In genomic region chr1:1086911-1087341, GRCh38 we compare ENCODE assay signal across 30 cellular contexts. TPM values are rescaled to one million over a fixed set of nuclear protein-coding genes. Genes with fewer than 3 reads are reported as not detected.
DNase-seq lines count a peak whose midpoint lies in the region; ATAC-seq and TF ChIP-seq lines count a peak whose summit lies in the region.
"Had no signal": no experiment of that assay in that cellular context is flagged by ENCODE, and none has a peak within 500 bp of the region (broad histone marks: within the 10 kb centered on the region; RNA-seq: fewer than 3 reads in every experiment).

No MANE protein-coding gene starts in this region.

- TF ChIP-seq CTCF in osteocyte (IDR thresholded peaks at IDR 0.05) (no peak), Calu3 (IDR thresholded peaks at IDR 0.05; ENCODE audit: unreplicated experiment) (no peak)
- no peak for TF ChIP-seq CTCF in CD8-positive, alpha-beta T cell (IDR thresholded peaks at IDR 0.05)

- no peaks in the 10 kb centered on the region for H3K9me3 ChIP-seq in CD8-positive, alpha-beta T cell (ENCODE audit: low read length)
- H3K9me3 ChIP-seq: colonic mucosa, left lung, suprapubic skin had no signal

- no peak overlapping the region for H3K4me3 ChIP-seq in CD8-positive, alpha-beta T cell (ENCODE audit: low read depth, low read length)
- H3K4me3 ChIP-seq: colonic mucosa, left lung, suprapubic skin had no signal

- POLR2A ChIA-PET in CD8-positive, alpha-beta T cell (lab: Charles Lee): no interaction called here

- no TSS peak for BruUV-seq in Calu3 (replicated peaks; lab: Mats Ljungman, UMichigan)

- no peaks in the 10 kb centered on the region for H3K9me3 Mint-ChIP-seq in osteocyte (ENCODE audit: unreplicated experiment)
- H3K9me3 Mint-ChIP-seq in CD8-positive, alpha-beta T cell: no peaks in the 10 kb centered on the region
- H3K9me3 Mint-ChIP-seq in Calu3 (ENCODE audit: low read depth, unreplicated experiment): no peaks in the 10 kb centered on the region
- H3K9me3 Mint-ChIP-seq: activated CD4-positive, alpha-beta memory T cell treated with anti-CD3 and anti-CD28 coated beads, Interleukin-2, amount 10 ng/mL, durations not matched to agents 7 days and 5 days; effector memory CD8-positive, alpha-beta T cell; mesothelial cell of epicardium; stimulated activated memory B cell treated with anti-CD40 and anti-IgM and Interleukin-4, amounts not matched to agents 10 μg/mL and 1 μg/mL and 100 μg/mL, for 72 hours; T-helper 2 cell treated with Interferon-gamma antibody and Interleukin-4, amounts not matched to agents 5 μg/mL and 100 μg/mL, for 36 hours had no signal

- H3K4me1 Mint-ChIP-seq in osteocyte (ENCODE audit: unreplicated experiment) (no peaks in the 10 kb centered on the region), Calu3 (ENCODE audit: low read depth, unreplicated experiment) (no peaks in the 10 kb centered on the region)
- no peaks in the 10 kb centered on the region for H3K4me1 Mint-ChIP-seq in CD8-positive, alpha-beta T cell (ENCODE audit: low read depth)
- H3K4me1 Mint-ChIP-seq: activated CD4-positive, alpha-beta memory T cell treated with anti-CD3 and anti-CD28 coated beads, Interleukin-2, amount 10 ng/mL, durations not matched to agents 7 days and 5 days; B cell; mesothelial cell of epicardium had no signal

- H3K27me3 ChIP-seq in CD8-positive, alpha-beta T cell (ENCODE audit: insufficient read depth, low read length): no peaks in the 10 kb centered on the region
- H3K27me3 ChIP-seq: colonic mucosa, left lung, suprapubic skin had no signal

- peak; percentile 49 for DNase-seq in cardiac septum (ENCODE audit: low spot score)
- DNase-seq in left ventricle myocardium superior: no peak
- DNase-seq in ecto neural progenitor cell (ENCODE audit: low spot score): peak; percentile 27
- peak; percentile 77 for DNase-seq in osteocyte (ENCODE audit: extremely low spot score, unreplicated experiment)
- DNase-seq in CD8-positive, alpha-beta T cell: no peak
- no peak for DNase-seq in C1 segment of cervical spinal cord (lab: John Stamatoyannopoulos, UW)
- no peak for DNase-seq in Calu3
- DNase-seq: ACHN; activated CD4-positive, alpha-beta memory T cell treated with anti-CD3 and anti-CD28 coated beads, Interleukin-2, amount 10 ng/mL, durations not matched to agents 7 days and 5 days; activated effector memory CD4-positive, alpha-beta T cell treated with Interleukin-2 at 50 U/mL for 16 hours; activated T-cell treated with anti-CD3 and anti-CD28 coated beads for 4 hours; colonic mucosa; DMS79; effector memory CD8-positive, alpha-beta T cell; hypothalamus; IMR-90; left lung; MV-4-11; NCI-H146; NCI-H226; SHP77 had no signal

- H3K4me1 ChIP-seq in CD8-positive, alpha-beta T cell (ENCODE audit: insufficient read depth, low read length): no peaks in the 10 kb centered on the region
- H3K4me1 ChIP-seq: colonic mucosa, left lung, suprapubic skin had no signal

- H3K36me3 ChIP-seq in CD8-positive, alpha-beta T cell (ENCODE audit: insufficient read depth, low read length): no peaks in the 10 kb centered on the region
- H3K36me3 ChIP-seq: colonic mucosa had no signal

- intact Hi-C loops in cardiac septum (cut with DNase I): no loop called here
- intact Hi-C loops in left ventricle myocardium superior (cut with micrococcal nuclease): no loop called here
- intact Hi-C loops in CD8-positive, alpha-beta T cell (cut with DNase I, micrococcal nuclease): no loop called here
- intact Hi-C loops in Calu3 (cut with micrococcal nuclease; ENCODE audit: unreplicated experiment): no loop called here

- H3K27ac ChIP-seq in CD8-positive, alpha-beta T cell (ENCODE audit: low read depth, low read length): no peak overlapping the region
- H3K27ac ChIP-seq: colonic mucosa, left lung, suprapubic skin had no signal

- no peak for ATAC-seq in left ventricle myocardium superior
- ATAC-seq in CD8-positive, alpha-beta T cell: no peak
- ATAC-seq: effector memory CD8-positive, alpha-beta T cell; left lung; stimulated activated memory B cell treated with anti-CD40 and anti-IgM and Interleukin-4, amounts not matched to agents 10 μg/mL and 1 μg/mL and 100 μg/mL, for 72 hours had no signal

- no peak overlapping the region for H3K4me3 Mint-ChIP-seq in osteocyte (ENCODE audit: unreplicated experiment)
- no peak overlapping the region for H3K4me3 Mint-ChIP-seq in CD8-positive, alpha-beta T cell
- H3K4me3 Mint-ChIP-seq in Calu3 (ENCODE audit: low read depth, unreplicated experiment): no peak overlapping the region
- H3K4me3 Mint-ChIP-seq: activated CD4-positive, alpha-beta memory T cell treated with anti-CD3 and anti-CD28 coated beads, Interleukin-2, amount 10 ng/mL, durations not matched to agents 7 days and 5 days; activated naive CD8-positive, alpha-beta T cell; B cell; effector memory CD8-positive, alpha-beta T cell; mesothelial cell of epicardium; stimulated activated memory B cell treated with anti-CD40 and anti-IgM and Interleukin-4, amounts not matched to agents 10 μg/mL and 1 μg/mL and 100 μg/mL, for 72 hours; T-helper 2 cell treated with Interferon-gamma antibody and Interleukin-4, amounts not matched to agents 5 μg/mL and 100 μg/mL, for 36 hours had no signal

- CTCF ChIA-PET in CD8-positive, alpha-beta T cell (lab: Charles Lee): no interaction called here
- CTCF ChIA-PET in Calu3 (lab: Charles Lee): no interaction called here

- peaks cover 3% of the 10 kb centered on the region for H3K36me3 Mint-ChIP-seq in osteocyte (ENCODE audit: unreplicated experiment)
- H3K36me3 Mint-ChIP-seq in CD8-positive, alpha-beta T cell: peaks cover 2% of the 10 kb centered on the region
- H3K36me3 Mint-ChIP-seq in Calu3 (ENCODE audit: insufficient read depth, unreplicated experiment): peaks cover 36% of the 10 kb centered on the region
- H3K36me3 Mint-ChIP-seq: activated naive CD8-positive, alpha-beta T cell had no signal

- no peaks in the 10 kb centered on the region for H3K27me3 Mint-ChIP-seq in osteocyte (ENCODE audit: unreplicated experiment)
- no peaks in the 10 kb centered on the region for H3K27me3 Mint-ChIP-seq in CD8-positive, alpha-beta T cell (ENCODE audit: low read depth)
- no peaks in the 10 kb centered on the region for H3K27me3 Mint-ChIP-seq in Calu3 (ENCODE audit: unreplicated experiment)
- H3K27me3 Mint-ChIP-seq: activated CD4-positive, alpha-beta memory T cell treated with anti-CD3 and anti-CD28 coated beads, Interleukin-2, amount 10 ng/mL, durations not matched to agents 7 days and 5 days; activated naive CD8-positive, alpha-beta T cell; B cell; effector memory CD8-positive, alpha-beta T cell; stimulated activated memory B cell treated with anti-CD40 and anti-IgM and Interleukin-4, amounts not matched to agents 10 μg/mL and 1 μg/mL and 100 μg/mL, for 72 hours had no signal

- H3K27ac Mint-ChIP-seq in osteocyte (ENCODE audit: unreplicated experiment) (no peak overlapping the region), Calu3 (ENCODE audit: unreplicated experiment) (no peak overlapping the region)
- no peak overlapping the region for H3K27ac Mint-ChIP-seq in CD8-positive, alpha-beta T cell
- H3K27ac Mint-ChIP-seq: activated CD4-positive, alpha-beta memory T cell treated with anti-CD3 and anti-CD28 coated beads, Interleukin-2, amount 10 ng/mL, durations not matched to agents 7 days and 5 days; activated naive CD8-positive, alpha-beta T cell; B cell; effector memory CD8-positive, alpha-beta T cell; mesothelial cell of epicardium; stimulated activated memory B cell treated with anti-CD40 and anti-IgM and Interleukin-4, amounts not matched to agents 10 μg/mL and 1 μg/mL and 100 μg/mL, for 72 hours; T-helper 2 cell treated with Interferon-gamma antibody and Interleukin-4, amounts not matched to agents 5 μg/mL and 100 μg/mL, for 36 hours had no signal

RNA-seq across cellular contexts. Expression of gene RNF223, which starts 12.8 kb away (rescaled TPM):
- total RNA-seq in cardiac septum (not detected), left ventricle myocardium superior (not detected), osteocyte (not detected in 2 replicates), Calu3 (2022) (5.0 and 5.6 TPM in 2 replicates)
- total RNA-seq in CD8-positive, alpha-beta T cell: not detected
- total RNA-seq: activated CD4-positive, alpha-beta memory T cell treated with anti-CD3 and anti-CD28 coated beads, Interleukin-2, amount 10 ng/mL, durations not matched to agents 7 days and 5 days; aorta; B cell; glomerular endothelial cell; IMR-90; LHCN-M2 had no signal

RNA-seq across cellular contexts. Expression of gene C1orf159, which starts 29.0 kb away (rescaled TPM):
- 5.4 TPM for total RNA-seq in cardiac septum
- total RNA-seq in left ventricle myocardium superior: 4.0 TPM
- total RNA-seq in osteocyte: 16.9 and 17.9 TPM in 2 replicates
- total RNA-seq in CD8-positive, alpha-beta T cell: 10 to 100 TPM; 14.3 to 17.6 TPM
- 32.4 and 34.7 TPM in 2 replicates for total RNA-seq in Calu3 (2022)

Comparison
In these comparisons a context has a peak if more than half of its experiments do, and no peak if none do; other contexts are left out.
1. DNase-seq: peak in cardiac septum (single experiment), ecto neural progenitor cell (single experiment) and osteocyte (single experiment); none in left ventricle myocardium superior (single experiment), CD8-positive, alpha-beta T cell (0 of 7), C1 segment of cervical spinal cord (0 of 14) and Calu3 (single experiment).